In genomic region chr17:82193520-82194236, GRCh38 we compare ENCODE assay signal across 17 cellular contexts. TPM values are rescaled to one million over a fixed set of nuclear protein-coding genes. Genes with fewer than 3 reads are reported as not detected.
A peak's percentile ranks its signal among the peaks of the same experiment; 100 is the strongest.
DNase-seq lines count a peak whose midpoint lies in the region; ATAC-seq, FAIRE-seq and TF ChIP-seq lines count a peak whose summit lies in the region.
"Had no signal": no experiment of that assay in that cellular context is flagged by ENCODE, and none has a peak within 500 bp of the region (broad histone marks: within the 10 kb centered on the region; RNA-seq: fewer than 3 reads in every experiment).

No MANE protein-coding gene starts in this region.

- TF ChIP-seq RAD21 in liver (IDR thresholded peaks at IDR 0.05): no peak

- peak overlapping the region in 1 of 2 donors; percentile 21 for H3K4me3 ChIP-seq in right atrium auricular region
- H3K4me3 ChIP-seq in astrocyte (ENCODE audit: insufficient read depth, low read depth, low read length): no peak overlapping the region
- H3K4me3 ChIP-seq in liver (ENCODE audit: low read depth in 1 of 3, low read length in 3 of 3): peak overlapping the region in 1 of 3 donors; percentile 17
- H3K4me3 ChIP-seq in prostate gland: no peak overlapping the region

- ATAC-seq in Right ventricle myocardium inferior (peak; percentile 37), HG03097 (IDR thresholded peaks at IDR 0.05; ENCODE audit: low FRiP score, unreplicated experiment) (no peak)

- FAIRE-seq in astrocyte (lab: Jason Lieb, UNC): peak; percentile 100
- peak; percentile 93 for FAIRE-seq in urothelium cell line (lab: Jason Lieb, UNC)

- H3K4me2 ChIP-seq in astrocyte (ENCODE audit: low read length): no peak overlapping the region
- H3K4me2 ChIP-seq: KMS-11 had no signal

- no peak overlapping the region for H3K27ac Mint-ChIP-seq in astrocyte (ENCODE audit: unreplicated experiment)
- H3K27ac Mint-ChIP-seq in glutamatergic neuron (ENCODE audit: unreplicated experiment): no peak overlapping the region
- H3K27ac Mint-ChIP-seq: mesothelial cell of epicardium had no signal

- H3K4me1 ChIP-seq in right atrium auricular region: no peaks in the 10 kb centered on the region
- no peaks in the 10 kb centered on the region for H3K4me1 ChIP-seq in astrocyte (ENCODE audit: insufficient read depth, low read length)
- H3K4me1 ChIP-seq in liver (ENCODE audit: control insufficient read depth in 4 of 4, insufficient read depth in 4 of 4, low read length in 3 of 4): no peaks in the 10 kb centered on the region
- no peaks in the 10 kb centered on the region for H3K4me1 ChIP-seq in prostate gland (replicated peaks)

- H3K27me3 Mint-ChIP-seq in astrocyte (ENCODE audit: low read depth, unreplicated experiment) (no peaks in the 10 kb centered on the region), glutamatergic neuron (ENCODE audit: unreplicated experiment) (no peaks in the 10 kb centered on the region)

- H2AFZ ChIP-seq in astrocyte (ENCODE audit: low read depth, low read length): no peak overlapping the region

- H3K27me3 ChIP-seq in right atrium auricular region (no peaks in the 10 kb centered on the region), astrocyte (ENCODE audit: insufficient read depth, low read length) (no peaks in the 10 kb centered on the region), liver (ENCODE audit: control insufficient read depth in 4 of 4, insufficient read depth in 4 of 4, low read length in 3 of 4) (no peaks in the 10 kb centered on the region), prostate gland (replicated peaks; ENCODE audit: insufficient read depth) (no peaks in the 10 kb centered on the region)
- H3K27me3 ChIP-seq: upper lobe of left lung had no signal

- TF ChIP-seq POLR2A in prostate gland (IDR thresholded peaks at IDR 0.05): no peak

- H3K27ac ChIP-seq in right atrium auricular region: no peak overlapping the region
- no peak overlapping the region for H3K27ac ChIP-seq in astrocyte (ENCODE audit: low read depth, low read length)
- H3K27ac ChIP-seq in liver (ENCODE audit: low read depth in 1 of 2, low read length in 2 of 2): no peak overlapping the region
- H3K27ac ChIP-seq in prostate gland: no peak overlapping the region
- H3K27ac ChIP-seq: KMS-11 had no signal

- TF ChIP-seq CTCF in right atrium auricular region (IDR thresholded peaks at IDR 0.05): no peak
- no peak for TF ChIP-seq CTCF in astrocyte (IDR thresholded peaks at IDR 0.05; ENCODE audit: insufficient read depth, low read depth, low read length)
- TF ChIP-seq CTCF in liver (IDR thresholded peaks at IDR 0.05; ENCODE audit: low read depth, low read length, missing input control): no peak
- no peak for TF ChIP-seq CTCF in glutamatergic neuron (IDR thresholded peaks at IDR 0.05; ENCODE audit: partially characterized antibody, unreplicated experiment)
- no peak for TF ChIP-seq CTCF in prostate gland (IDR thresholded peaks at IDR 0.05)

- H3K36me3 Mint-ChIP-seq in astrocyte (ENCODE audit: low read depth, unreplicated experiment) (peaks cover 33% of the 10 kb centered on the region), glutamatergic neuron (ENCODE audit: unreplicated experiment) (peaks cover 7% of the 10 kb centered on the region)

- H3K4me3 Mint-ChIP-seq in astrocyte (ENCODE audit: unreplicated experiment): no peak overlapping the region
- no peak overlapping the region for H3K4me3 Mint-ChIP-seq in glutamatergic neuron (ENCODE audit: unreplicated experiment)
- H3K4me3 Mint-ChIP-seq: mesothelial cell of epicardium had no signal

- H3K4me1 Mint-ChIP-seq in astrocyte (ENCODE audit: low read depth, unreplicated experiment): no peaks in the 10 kb centered on the region
- no peaks in the 10 kb centered on the region for H3K4me1 Mint-ChIP-seq in glutamatergic neuron (ENCODE audit: low read depth, unreplicated experiment)
- H3K4me1 Mint-ChIP-seq: mesothelial cell of epicardium had no signal

- no peaks in the 10 kb centered on the region for H3K9me3 ChIP-seq in right atrium auricular region
- H3K9me3 ChIP-seq in astrocyte (ENCODE audit: insufficient read depth, low read depth, low read length): no peaks in the 10 kb centered on the region
- H3K9me3 ChIP-seq in liver (ENCODE audit: control insufficient read depth in 4 of 4, low read length in 3 of 4): no peaks in the 10 kb centered on the region
- H3K9me3 ChIP-seq in prostate gland: no peaks in the 10 kb centered on the region
- H3K9me3 ChIP-seq: upper lobe of left lung had no signal

- peaks cover 20% of the 10 kb centered on the region for H3K36me3 ChIP-seq in right atrium auricular region
- H3K36me3 ChIP-seq in astrocyte (ENCODE audit: insufficient read depth, low read length): peaks cover 21% of the 10 kb centered on the region
- peaks cover 0 to 15% (median 2%) of the 10 kb centered on the region in 4 donors for H3K36me3 ChIP-seq in liver (ENCODE audit: control insufficient read depth in 4 of 4, insufficient read depth in 3 of 4, low read depth in 1 of 4, low read length in 3 of 4)
- peaks cover 0 to 4% of the 10 kb centered on the region in 2 donors for H3K36me3 ChIP-seq in prostate gland

- H3K79me2 ChIP-seq in astrocyte (ENCODE audit: insufficient read depth, low read length): no peaks in the 10 kb centered on the region

- peaks cover 4% of the 10 kb centered on the region for H3K9me3 Mint-ChIP-seq in astrocyte (ENCODE audit: unreplicated experiment)
- no peaks in the 10 kb centered on the region for H3K9me3 Mint-ChIP-seq in glutamatergic neuron (ENCODE audit: unreplicated experiment)
- H3K9me3 Mint-ChIP-seq: mesothelial cell of epicardium had no signal

- no peaks in the 10 kb centered on the region for H4K20me1 ChIP-seq in astrocyte (ENCODE audit: insufficient read depth, low read length)

- WGBS in liver: 80% methylated on average over 16 of the region's 16 CpGs
- WGBS in prostate gland: 88% methylated on average over 16 of the region's 16 CpGs

- intact Hi-C loops in Right ventricle myocardium inferior (cut with DNase I): no loop called here
- intact Hi-C loops in prostate gland (cut with DNase I): no loop called here

- no peak overlapping the region for H3K9ac ChIP-seq in astrocyte (ENCODE audit: low read length)
- H3K9ac ChIP-seq in liver (ENCODE audit: low read depth in 1 of 2, low read length in 2 of 2): no peak overlapping the region
- H3K9ac ChIP-seq: KMS-11 had no signal

- DNase-seq in Right ventricle myocardium inferior (ENCODE audit: missing footprints): no peak
- no peak for DNase-seq in right atrium auricular region (ENCODE audit: low spot score)
- no peak for DNase-seq in astrocyte (ENCODE audit: low read depth)
- DNase-seq in urothelium cell line (ENCODE audit: low spot score): no peak
- no peak for DNase-seq in glutamatergic neuron
- no peak for DNase-seq in prostate gland (ENCODE audit: low spot score)
- DNase-seq: activated CD4-positive, CD25-positive, alpha-beta regulatory T cell; activated T-cell treated with anti-CD3 and anti-CD28 coated beads for 4 hours; DMS79 treated with DMSO at 0.1 percent for 48 hours; NCI-H1930; NCI-H69; posterior cingulate gyrus had no signal

TF ChIP-seq in liver, 16 proteins besides CTCF, POLR2A, EP300 and RAD21:
- no peak for TF ChIP-seq ZBTB33 (IDR thresholded peaks at IDR 0.05)
- peak; percentile 79 for TF ChIP-seq NR2F2 (IDR thresholded peaks at IDR 0.05)

RNA-seq across cellular contexts. Expression of gene CCDC57, which starts 19.0 kb away (rescaled TPM):
- total RNA-seq in Right ventricle myocardium inferior (7.9 TPM), right atrium auricular region (1 to 10 TPM; 5.1 to 7.4 TPM), astrocyte (19.9 and 20.4 TPM in 2 replicates), liver (10 to 100 TPM in 1 of 2 donors, 1 to 10 TPM in 1; 5.4 to 13.6 TPM), glutamatergic neuron (ENCODE audit: unreplicated experiment) (40.7 TPM), prostate gland (10 to 100 TPM; 57.6 to 62.8 TPM)
- 10 to 100 TPM in 1 of 2 donors, 1 to 10 TPM in 1; 9.8 to 19.1 TPM for polyA plus RNA-seq in liver

RNA-seq across cellular contexts. Expression of gene SLC16A3, which starts 35.2 kb away (rescaled TPM):
- total RNA-seq in Right ventricle myocardium inferior (10.4 TPM), right atrium auricular region (10 to 100 TPM in 1 of 2 donors, 1 to 10 TPM in 1; 5.0 to 19.5 TPM), astrocyte (292 and 385 TPM in 2 replicates), liver (10 to 100 TPM in 1 of 2 donors, 1 to 10 TPM in 1; 9.2 to 10.5 TPM), glutamatergic neuron (ENCODE audit: unreplicated experiment) (15.6 TPM), prostate gland (10 to 100 TPM in 1 of 2 donors, 1 to 10 TPM in 1; 5.0 to 69.2 TPM)
- 1 to 10 TPM; 1.1 to 8.4 TPM for polyA plus RNA-seq in liver
